Comparison of ENCODE assay signal across 1 cellular context in genomic region chr11:19087658-19088057, GRCh38.
TF ChIP-seq lines count a peak whose summit lies in the region.

No MANE protein-coding gene starts in this region.

TF ChIP-seq in endothelial cell of umbilical vein, 7 proteins besides CTCF, POLR2A, EP300 and RAD21:
- TF ChIP-seq FOS (IDR thresholded peaks at IDR 0.05; ENCODE audit: borderline replicate concordance, insufficient read depth, low read length) (peak; percentile 99), POLR2AphosphoS5 (IDR thresholded peaks at IDR 0.05; ENCODE audit: insufficient read depth, low read depth, low read length) (peak; percentile 92), GATA2 (IDR thresholded peaks at IDR 0.05; ENCODE audit: insufficient read depth, insufficient read length, low read depth, low read length) (peak; percentile 69), JUN (IDR thresholded peaks at IDR 0.05; ENCODE audit: borderline replicate concordance, insufficient read depth, insufficient read length, low read depth) (peak; percentile 95), MYC (IDR thresholded peaks at IDR 0.05; ENCODE audit: low read depth, low read length) (no peak), EZH2 (IDR thresholded peaks at IDR 0.05; ENCODE audit: borderline replicate concordance, low read depth, low read length, severe bottlenecking) (no peak)
- TF ChIP-seq, protein P1, sequence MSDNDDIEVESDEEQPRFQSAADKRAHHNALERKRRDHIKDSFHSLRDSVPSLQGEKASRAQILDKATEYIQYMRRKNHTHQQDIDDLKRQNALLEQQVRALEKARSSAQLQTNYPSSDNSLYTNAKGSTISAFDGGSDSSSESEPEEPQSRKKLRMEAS (IDR thresholded peaks at IDR 0.05; ENCODE audit: insufficient read depth, insufficient read length) = no peak
